ENCODE assay signal across 8 cellular contexts in the genomic region with DNA sequence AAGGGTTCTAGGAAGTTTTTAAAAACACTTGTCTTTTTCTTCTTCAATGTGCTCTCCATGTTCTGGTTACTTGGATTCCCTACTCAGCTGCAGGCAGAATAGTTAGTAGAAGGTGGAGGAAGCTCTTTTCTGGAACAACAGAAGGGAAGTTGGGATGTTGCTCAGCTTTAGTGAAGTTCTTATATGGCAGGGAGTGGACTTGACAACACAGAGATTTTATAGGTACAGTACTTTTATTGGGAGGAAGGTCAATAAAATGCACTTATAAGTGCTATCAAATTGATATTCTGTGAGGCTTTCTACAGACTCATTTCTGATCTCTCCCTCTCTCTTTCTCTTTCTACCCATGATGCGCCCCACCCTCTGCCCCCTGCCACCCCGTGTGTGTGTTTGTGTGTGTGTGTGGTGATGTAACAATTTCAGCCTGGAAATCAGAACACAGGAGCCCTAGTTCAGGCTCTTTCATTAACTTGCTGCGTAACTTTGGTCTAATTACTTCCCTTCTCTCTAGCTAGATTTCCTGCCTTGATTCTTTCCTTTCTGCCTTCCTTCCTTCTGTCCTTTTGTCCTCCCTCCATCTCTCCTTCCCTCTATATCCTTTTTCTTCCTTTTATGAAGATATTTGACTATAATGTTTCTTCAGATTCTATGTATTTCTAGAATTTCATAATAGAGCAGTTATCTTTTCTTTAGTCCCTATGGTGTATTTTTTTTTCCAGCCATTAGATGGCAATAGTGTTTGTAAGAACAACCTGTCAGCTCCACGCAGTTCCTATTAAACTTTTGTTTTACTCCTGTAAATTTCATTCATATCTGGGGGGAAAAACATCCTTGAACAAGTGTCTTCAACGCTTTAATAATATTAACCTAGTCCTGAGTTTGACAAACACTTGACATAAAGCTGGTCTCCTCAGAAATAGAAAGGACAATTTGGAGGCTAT. TPM values are rescaled to one million over a fixed set of nuclear protein-coding genes. Genes with fewer than 3 reads are reported as not detected.
DNase-seq lines count a peak whose midpoint lies in the region; FAIRE-seq and TF ChIP-seq lines count a peak whose summit lies in the region.

No MANE protein-coding gene starts in this region.

- no peaks in the 10 kb centered on the region for H3K27me3 ChIP-seq in bronchial epithelial cell (ENCODE audit: control insufficient read depth, insufficient read depth, low read length)
- H3K27me3 ChIP-seq in neural progenitor cell: no peaks in the 10 kb centered on the region

- no peaks in the 10 kb centered on the region for H3K79me2 ChIP-seq in neural progenitor cell (ENCODE audit: low read depth)

- peak; percentile 3 for DNase-seq in DMS153 treated with DMSO at 0.1 percent for 48 hours (lab: John Stamatoyannopoulos, UW; ENCODE audit: unreplicated experiment)
- DNase-seq in DMS153 (lab: John Stamatoyannopoulos, UW): no peak
- peak; percentile 54 for DNase-seq in KBM-7
- DNase-seq in bronchial epithelial cell (ENCODE audit: low read depth): peak; percentile 8
- DNase-seq in neural progenitor cell (ENCODE audit: low spot score): no peak
- no peak for DNase-seq in activated CD4-positive, CD25-positive, alpha-beta regulatory T cell treated with anti-CD3 and anti-CD28 coated beads, Interleukin-2, amount 50 U/mL, for 72 hours
- DNase-seq in NCI-H1105 treated with DMSO at 0.1 percent for 48 hours (lab: John Stamatoyannopoulos, UW): no peak
- DNase-seq in OCI-M2 (lab: John Stamatoyannopoulos, UW; ENCODE audit: unreplicated experiment): no peak

- H3K27me3 Mint-ChIP-seq in neural progenitor cell (ENCODE audit: insufficient read depth, low read depth): no peaks in the 10 kb centered on the region

- H3K4me2 ChIP-seq in neural progenitor cell: no peak overlapping the region

- H3K9ac ChIP-seq in neural progenitor cell: no peak overlapping the region

- H3K4me3 Mint-ChIP-seq in neural progenitor cell: no peak overlapping the region

- H3K4me1 Mint-ChIP-seq in neural progenitor cell: no peaks in the 10 kb centered on the region

- no peak for FAIRE-seq in bronchial epithelial cell (lab: Jason Lieb, UNC)

- H4K20me1 ChIP-seq in neural progenitor cell (ENCODE audit: low read depth): no peaks in the 10 kb centered on the region

- TF ChIP-seq CTCF in bronchial epithelial cell (IDR thresholded peaks at IDR 0.05; ENCODE audit: insufficient read depth, low read length, severe bottlenecking): no peak
- peak; percentile 44 for TF ChIP-seq CTCF in neural progenitor cell (IDR thresholded peaks at IDR 0.05)

- H3K9me3 ChIP-seq in neural progenitor cell (ENCODE audit: low read depth): no peaks in the 10 kb centered on the region

- H3K36me3 ChIP-seq in bronchial epithelial cell (ENCODE audit: control insufficient read depth, insufficient read depth, low read length) (no peaks in the 10 kb centered on the region), neural progenitor cell (peaks cover 5% of the 10 kb centered on the region)

- no peak overlapping the region for H3K27ac ChIP-seq in neural progenitor cell

- no peaks in the 10 kb centered on the region for H3K9me3 Mint-ChIP-seq in neural progenitor cell

- H3K4me1 ChIP-seq in neural progenitor cell: no peaks in the 10 kb centered on the region

- H3K4me3 ChIP-seq in bronchial epithelial cell (ENCODE audit: low read depth, low read length) (no peak overlapping the region), neural progenitor cell (no peak overlapping the region)

- no peak overlapping the region for H2AFZ ChIP-seq in neural progenitor cell (replicated peaks)

- in situ Hi-C loops in KBM-7 (cut with MboI; ENCODE audit: low pct_unique_long_range_greater_than_20kb, low sequenced_read_pairs): no loop called here

- no peaks in the 10 kb centered on the region for H3F3A ChIP-seq in neural progenitor cell (ENCODE audit: low read depth)

- no peaks in the 10 kb centered on the region for H3K36me3 Mint-ChIP-seq in neural progenitor cell

- H3K27ac Mint-ChIP-seq in neural progenitor cell: no peak overlapping the region

RNA-seq across cellular contexts. Expression of a gene that starts 37.1 kb away (rescaled TPM):
- under 0.01 and 0.26 TPM in 2 replicates for total RNA-seq in bronchial epithelial cell
- total RNA-seq in neural progenitor cell (ENCODE audit: low replicate concordance): 112 and 168 TPM in 2 replicates

Comparison
In these comparisons a context has a peak if more than half of its experiments do, and no peak if none do; other contexts are left out.
1. DNase-seq: peak in DMS153 treated with DMSO at 0.1 percent for 48 hours (single experiment), KBM-7 (single experiment) and bronchial epithelial cell (single experiment); none in DMS153 (single experiment), neural progenitor cell (single experiment), activated CD4-positive, CD25-positive, alpha-beta regulatory T cell treated with anti-CD3 and anti-CD28 coated beads, Interleukin-2, amount 50 U/mL, for 72 hours (single experiment), NCI-H1105 treated with DMSO at 0.1 percent for 48 hours (single experiment) and OCI-M2 (single experiment).
2. RNA of a gene that starts 37.1 kb away (total RNA-seq): 112 to 168 TPM in neural progenitor cell; under 0.01 to 0.26 TPM in bronchial epithelial cell; every median in the first group is over 10 times any median in the second.